11 cellular contexts compared by ENCODE assay signal in genomic region chr4:101693842-101694398, GRCh38.
DNase-seq lines count a peak whose midpoint lies in the region; ATAC-seq, FAIRE-seq and TF ChIP-seq lines count a peak whose summit lies in the region.
"Had no signal": no experiment of that assay in that cellular context is flagged by ENCODE, and none has a peak within 500 bp of the region (broad histone marks: within the 10 kb centered on the region; RNA-seq: fewer than 3 reads in every experiment).

No MANE protein-coding gene starts in this region.

- ATAC-seq in HG03066 (IDR thresholded peaks at IDR 0.05; ENCODE audit: low read depth, unreplicated experiment): peak; percentile 76

- no peak overlapping the region for H3K4me3 ChIP-seq in breast epithelium
- H3K4me3 ChIP-seq: adrenal gland had no signal

- TF ChIP-seq CTCF in MCF 10A (IDR thresholded peaks at IDR 0.05; ENCODE audit: unreplicated experiment): no peak
- no peak for TF ChIP-seq CTCF in breast epithelium (IDR thresholded peaks at IDR 0.05)
- TF ChIP-seq CTCF in type B pancreatic cell (conservative IDR thresholded peaks at IDR 0.05): no peak

- H3K27ac Mint-ChIP-seq in MCF 10A (ENCODE audit: low read depth, unreplicated experiment) (peak overlapping the region; percentile 67), type B pancreatic cell (peak overlapping the region; percentile 7)
- H3K27ac Mint-ChIP-seq: progenitor cell of endocrine pancreas; stimulated activated naive CD8-positive, alpha-beta T cell treated with anti-CD3 and anti-CD28 coated beads, Interleukin-15, Interleukin-2, amounts not matched to agents 100 ng/mL and 50 ng/mL, for 24 hours had no signal

- TF ChIP-seq POLR2A in breast epithelium (IDR thresholded peaks at IDR 0.05) (no peak), H54 (IDR thresholded peaks at IDR 0.05; ENCODE audit: low read depth, low read length) (no peak)

- H3K4me3 Mint-ChIP-seq in MCF 10A (ENCODE audit: unreplicated experiment) (no peak overlapping the region), type B pancreatic cell (no peak overlapping the region)
- H3K4me3 Mint-ChIP-seq: stimulated activated naive CD8-positive, alpha-beta T cell treated with anti-CD3 and anti-CD28 coated beads, Interleukin-15, Interleukin-2, amounts not matched to agents 100 ng/mL and 50 ng/mL, for 24 hours had no signal

- CTCF ChIA-PET in MCF 10A (lab: Yijun Ruan, JAX): interaction anchor here (0.6 kb wide), 1 partner anchor 13 kb away, joined by 3 read pairs; no protein-coding TSS in a partner anchor

- BruUV-seq in MCF 10A (replicated peaks; lab: Mats Ljungman, UMichigan): no TSS peak

- H3K9me3 Mint-ChIP-seq in MCF 10A (ENCODE audit: unreplicated experiment): no peaks in the 10 kb centered on the region
- H3K9me3 Mint-ChIP-seq in type B pancreatic cell: no peaks in the 10 kb centered on the region
- H3K9me3 Mint-ChIP-seq: stimulated activated naive CD8-positive, alpha-beta T cell treated with anti-CD3 and anti-CD28 coated beads, Interleukin-15, Interleukin-2, amounts not matched to agents 100 ng/mL and 50 ng/mL, for 24 hours had no signal

- no peaks in the 10 kb centered on the region for H3K9me3 ChIP-seq in breast epithelium
- H3K9me3 ChIP-seq: adrenal gland had no signal

- no peaks in the 10 kb centered on the region for H3K4me1 ChIP-seq in breast epithelium
- H3K4me1 ChIP-seq: adrenal gland had no signal

- no peaks in the 10 kb centered on the region for H3K27me3 ChIP-seq in breast epithelium
- H3K27me3 ChIP-seq: adrenal gland had no signal

- H3K4me1 Mint-ChIP-seq in MCF 10A (ENCODE audit: insufficient read depth, unreplicated experiment) (peaks cover 21% of the 10 kb centered on the region), type B pancreatic cell (ENCODE audit: unreplicated experiment) (peaks cover 11% of the 10 kb centered on the region)

- intact Hi-C loops in MCF 10A (cut with micrococcal nuclease) (no loop called here), breast epithelium (cut with DNase I; ENCODE audit: low total_unique reads) (no loop called here)

- FAIRE-seq in H54 (lab: Jason Lieb, UNC): no peak

- DNase-seq in MCF 10A (ENCODE audit: unreplicated experiment): peak; percentile 33
- no peak for DNase-seq in breast epithelium (ENCODE audit: low spot score in 2 of 2)
- DNase-seq in NCI-H510A (lab: John Stamatoyannopoulos, UW): peak; percentile 23
- DNase-seq in type B pancreatic cell (ENCODE audit: extremely low spot score, unreplicated experiment): no peak
- DNase-seq in H54 (ENCODE audit: insufficient read length, low spot score): no peak
- no peak for DNase-seq in activated CD4-positive, alpha-beta T cell treated with anti-CD3 and anti-CD28 coated beads for 4 hours
- no peak for DNase-seq in NK-92 treated with Interleukin-12 subunit alpha and Interleukin-12 subunit beta, amount 100 ng/mL, for 24 hours (lab: John Stamatoyannopoulos, UW)
- DNase-seq: adrenal gland had no signal

- H3K36me3 ChIP-seq in breast epithelium: no peaks in the 10 kb centered on the region
- H3K36me3 ChIP-seq: adrenal gland had no signal

- H3K27me3 Mint-ChIP-seq in MCF 10A (ENCODE audit: insufficient read depth, unreplicated experiment) (no peaks in the 10 kb centered on the region), type B pancreatic cell (peaks cover 3% of the 10 kb centered on the region)
- H3K27me3 Mint-ChIP-seq: progenitor cell of endocrine pancreas had no signal

- no peak overlapping the region for H3K27ac ChIP-seq in breast epithelium
- H3K27ac ChIP-seq: adrenal gland had no signal

- no peaks in the 10 kb centered on the region for H3K36me3 Mint-ChIP-seq in MCF 10A (ENCODE audit: insufficient read depth, unreplicated experiment)
- H3K36me3 Mint-ChIP-seq in type B pancreatic cell: no peaks in the 10 kb centered on the region

- POLR2A ChIA-PET in MCF 10A (lab: Yijun Ruan, JAX): interaction anchor here (0.6 to 2.2 kb wide), 4 partner anchors 13 to 346 kb away, joined by 3 to 8 read pairs (median 4); no protein-coding TSS in a partner anchor

Comparison
In these comparisons a context has a peak if more than half of its experiments do, and no peak if none do; other contexts are left out.
1. DNase-seq: peak in MCF 10A (single experiment) and NCI-H510A (single experiment); none in breast epithelium (0 of 2), type B pancreatic cell (single experiment), H54 (single experiment), activated CD4-positive, alpha-beta T cell treated with anti-CD3 and anti-CD28 coated beads for 4 hours (0 of 2) and NK-92 treated with Interleukin-12 subunit alpha and Interleukin-12 subunit beta, amount 100 ng/mL, for 24 hours (single experiment).